In the genomic region with DNA sequence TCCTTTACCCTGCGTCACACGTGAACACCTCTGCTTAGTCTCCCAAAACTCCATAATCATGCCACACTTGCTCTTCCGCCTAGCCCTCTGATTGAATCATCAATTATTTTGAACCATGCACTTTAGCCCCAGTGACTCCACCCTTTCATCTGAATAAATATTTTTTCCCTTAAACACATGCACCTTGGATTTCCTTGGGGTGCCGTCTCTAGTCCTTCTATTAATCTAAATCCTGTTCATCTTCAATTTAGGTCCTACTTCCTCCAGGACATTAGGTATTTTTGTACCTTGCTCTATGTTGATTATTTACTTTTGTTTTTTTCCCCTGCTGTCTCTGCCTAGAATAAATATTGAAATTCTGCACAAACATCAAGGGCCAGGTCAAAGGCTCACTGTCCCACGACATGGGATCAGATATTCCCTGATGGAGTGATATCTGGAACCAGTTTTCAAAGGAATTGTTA, we compare ENCODE assay signal across 1 cellular context.
TF ChIP-seq lines count a peak whose summit lies in the region.

No MANE protein-coding gene starts in this region.

TF ChIP-seq in HepG2, 621 proteins besides CTCF, POLR2A, EP300 and RAD21 (continued from another document and continues in another):
- TF ChIP-seq, protein P1, sequence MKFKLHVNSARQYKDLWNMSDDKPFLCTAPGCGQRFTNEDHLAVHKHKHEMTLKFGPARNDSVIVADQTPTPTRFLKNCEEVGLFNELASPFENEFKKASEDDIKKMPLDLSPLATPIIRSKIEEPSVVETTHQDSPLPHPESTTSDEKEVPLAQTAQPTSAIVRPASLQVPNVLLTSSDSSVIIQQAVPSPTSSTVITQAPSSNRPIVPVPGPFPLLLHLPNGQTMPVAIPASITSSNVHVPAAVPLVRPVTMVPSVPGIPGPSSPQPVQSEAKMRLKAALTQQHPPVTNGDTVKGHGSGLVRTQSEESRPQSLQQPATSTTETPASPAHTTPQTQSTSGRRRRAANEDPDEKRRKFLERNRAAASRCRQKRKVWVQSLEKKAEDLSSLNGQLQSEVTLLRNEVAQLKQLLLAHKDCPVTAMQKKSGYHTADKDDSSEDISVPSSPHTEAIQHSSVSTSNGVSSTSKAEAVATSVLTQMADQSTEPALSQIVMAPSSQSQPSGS (CRISPR knock-in tag; IDR thresholded peaks at IDR 0.05) = no peak
- no peak for TF ChIP-seq ZNF256 (CRISPR knock-in tag; conservative IDR thresholded peaks at IDR 0.05)
- TF ChIP-seq CBX1 (IDR thresholded peaks at IDR 0.05; ENCODE audit: low read depth) = no peak
- TF ChIP-seq ZNF430 (CRISPR knock-in tag; IDR thresholded peaks at IDR 0.05) = no peak
- TF ChIP-seq, protein P2, sequence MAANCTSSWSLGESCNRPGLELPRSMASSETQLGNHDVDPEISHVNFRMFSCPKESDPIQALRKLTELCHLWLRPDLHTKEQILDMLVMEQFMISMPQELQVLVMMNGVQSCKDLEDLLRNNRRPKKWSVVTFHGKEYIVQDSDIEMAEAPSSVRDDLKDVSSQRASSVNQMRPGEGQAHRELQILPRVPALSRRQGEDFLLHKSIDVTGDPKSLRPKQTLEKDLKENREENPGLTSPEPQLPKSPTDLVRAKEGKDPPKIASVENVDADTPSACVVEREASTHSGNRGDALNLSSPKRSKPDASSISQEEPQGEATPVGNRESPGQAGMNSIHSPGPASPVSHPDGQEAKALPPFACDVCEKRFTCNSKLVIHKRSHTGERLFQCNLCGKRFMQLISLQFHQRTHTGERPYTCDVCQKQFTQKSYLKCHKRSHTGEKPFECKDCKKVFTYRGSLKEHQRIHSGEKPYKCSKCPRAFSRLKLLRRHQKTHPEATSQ (CRISPR knock-in tag; IDR thresholded peaks at IDR 0.05; ENCODE audit: borderline replicate concordance) = no peak
- no peak for TF ChIP-seq KDM4B (CRISPR knock-in tag; IDR thresholded peaks at IDR 0.05)
- no peak for TF ChIP-seq IRX3 (CRISPR knock-in tag; IDR thresholded peaks at IDR 0.05; ENCODE audit: borderline replicate concordance, low read depth)
- TF ChIP-seq ZNF337 (CRISPR knock-in tag; IDR thresholded peaks at IDR 0.05; ENCODE audit: borderline replicate concordance, low read depth) = no peak; the same call in 1 of the 2 replicates
- no peak for TF ChIP-seq NFATC3 (CRISPR knock-in tag; IDR thresholded peaks at IDR 0.05)
- TF ChIP-seq, protein P3, sequence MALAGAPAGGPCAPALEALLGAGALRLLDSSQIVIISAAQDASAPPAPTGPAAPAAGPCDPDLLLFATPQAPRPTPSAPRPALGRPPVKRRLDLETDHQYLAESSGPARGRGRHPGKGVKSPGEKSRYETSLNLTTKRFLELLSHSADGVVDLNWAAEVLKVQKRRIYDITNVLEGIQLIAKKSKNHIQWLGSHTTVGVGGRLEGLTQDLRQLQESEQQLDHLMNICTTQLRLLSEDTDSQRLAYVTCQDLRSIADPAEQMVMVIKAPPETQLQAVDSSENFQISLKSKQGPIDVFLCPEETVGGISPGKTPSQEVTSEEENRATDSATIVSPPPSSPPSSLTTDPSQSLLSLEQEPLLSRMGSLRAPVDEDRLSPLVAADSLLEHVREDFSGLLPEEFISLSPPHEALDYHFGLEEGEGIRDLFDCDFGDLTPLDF (CRISPR knock-in tag; IDR thresholded peaks at IDR 0.05) = no peak
- no peak for TF ChIP-seq ZNF790 (CRISPR knock-in tag; IDR thresholded peaks at IDR 0.05; ENCODE audit: borderline replicate concordance)
- peak; percentile 96 for TF ChIP-seq NR2F2 (IDR thresholded peaks at IDR 0.05; ENCODE audit: borderline replicate concordance, low read depth)
- TF ChIP-seq ZBTB7A (CRISPR knock-in tag; IDR thresholded peaks at IDR 0.05) = no peak
- no peak for TF ChIP-seq HOXA3 (CRISPR knock-in tag; IDR thresholded peaks at IDR 0.05)
- TF ChIP-seq NFIC (IDR thresholded peaks at IDR 0.05; ENCODE audit: low read length) = peak; percentile 94; the same call in 1 of the 2 replicates
- TF ChIP-seq ZNF788 (CRISPR knock-in tag; IDR thresholded peaks at IDR 0.05; ENCODE audit: borderline replicate concordance) = no peak
- no peak for TF ChIP-seq REPIN1 (CRISPR knock-in tag; IDR thresholded peaks at IDR 0.05; ENCODE audit: borderline replicate concordance, low read depth)
- no peak for TF ChIP-seq SALL2 (CRISPR knock-in tag; IDR thresholded peaks at IDR 0.05)
- no peak for TF ChIP-seq ETV6 (CRISPR knock-in tag; conservative IDR thresholded peaks at IDR 0.05)
- TF ChIP-seq, protein P4, sequence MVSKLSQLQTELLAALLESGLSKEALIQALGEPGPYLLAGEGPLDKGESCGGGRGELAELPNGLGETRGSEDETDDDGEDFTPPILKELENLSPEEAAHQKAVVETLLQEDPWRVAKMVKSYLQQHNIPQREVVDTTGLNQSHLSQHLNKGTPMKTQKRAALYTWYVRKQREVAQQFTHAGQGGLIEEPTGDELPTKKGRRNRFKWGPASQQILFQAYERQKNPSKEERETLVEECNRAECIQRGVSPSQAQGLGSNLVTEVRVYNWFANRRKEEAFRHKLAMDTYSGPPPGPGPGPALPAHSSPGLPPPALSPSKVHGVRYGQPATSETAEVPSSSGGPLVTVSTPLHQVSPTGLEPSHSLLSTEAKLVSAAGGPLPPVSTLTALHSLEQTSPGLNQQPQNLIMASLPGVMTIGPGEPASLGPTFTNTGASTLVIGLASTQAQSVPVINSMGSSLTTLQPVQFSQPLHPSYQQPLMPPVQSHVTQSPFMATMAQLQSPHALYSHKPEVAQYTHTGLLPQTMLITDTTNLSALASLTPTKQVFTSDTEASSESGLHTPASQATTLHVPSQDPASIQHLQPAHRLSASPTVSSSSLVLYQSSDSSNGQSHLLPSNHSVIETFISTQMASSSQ (IDR thresholded peaks at IDR 0.05; ENCODE audit: low read depth) = peak; percentile 62; the same call in 1 of the 2 replicates
- TF ChIP-seq, protein P4 (CRISPR knock-in tag; IDR thresholded peaks at IDR 0.05; ENCODE audit: borderline replicate concordance) = no peak
- no peak for TF ChIP-seq SMAD3 (CRISPR knock-in tag; IDR thresholded peaks at IDR 0.05)
- TF ChIP-seq FOXA3 (CRISPR knock-in tag; IDR thresholded peaks at IDR 0.05) = peak; percentile 93
- TF ChIP-seq RORA (CRISPR knock-in tag; IDR thresholded peaks at IDR 0.05) = no peak
- peak; percentile 78; the same call in 1 of the 2 replicates for TF ChIP-seq FOXO1 (CRISPR knock-in tag; IDR thresholded peaks at IDR 0.05)
- no peak for TF ChIP-seq ZNF556 (CRISPR knock-in tag; IDR thresholded peaks at IDR 0.05; ENCODE audit: borderline replicate concordance)
- TF ChIP-seq, protein P5, sequence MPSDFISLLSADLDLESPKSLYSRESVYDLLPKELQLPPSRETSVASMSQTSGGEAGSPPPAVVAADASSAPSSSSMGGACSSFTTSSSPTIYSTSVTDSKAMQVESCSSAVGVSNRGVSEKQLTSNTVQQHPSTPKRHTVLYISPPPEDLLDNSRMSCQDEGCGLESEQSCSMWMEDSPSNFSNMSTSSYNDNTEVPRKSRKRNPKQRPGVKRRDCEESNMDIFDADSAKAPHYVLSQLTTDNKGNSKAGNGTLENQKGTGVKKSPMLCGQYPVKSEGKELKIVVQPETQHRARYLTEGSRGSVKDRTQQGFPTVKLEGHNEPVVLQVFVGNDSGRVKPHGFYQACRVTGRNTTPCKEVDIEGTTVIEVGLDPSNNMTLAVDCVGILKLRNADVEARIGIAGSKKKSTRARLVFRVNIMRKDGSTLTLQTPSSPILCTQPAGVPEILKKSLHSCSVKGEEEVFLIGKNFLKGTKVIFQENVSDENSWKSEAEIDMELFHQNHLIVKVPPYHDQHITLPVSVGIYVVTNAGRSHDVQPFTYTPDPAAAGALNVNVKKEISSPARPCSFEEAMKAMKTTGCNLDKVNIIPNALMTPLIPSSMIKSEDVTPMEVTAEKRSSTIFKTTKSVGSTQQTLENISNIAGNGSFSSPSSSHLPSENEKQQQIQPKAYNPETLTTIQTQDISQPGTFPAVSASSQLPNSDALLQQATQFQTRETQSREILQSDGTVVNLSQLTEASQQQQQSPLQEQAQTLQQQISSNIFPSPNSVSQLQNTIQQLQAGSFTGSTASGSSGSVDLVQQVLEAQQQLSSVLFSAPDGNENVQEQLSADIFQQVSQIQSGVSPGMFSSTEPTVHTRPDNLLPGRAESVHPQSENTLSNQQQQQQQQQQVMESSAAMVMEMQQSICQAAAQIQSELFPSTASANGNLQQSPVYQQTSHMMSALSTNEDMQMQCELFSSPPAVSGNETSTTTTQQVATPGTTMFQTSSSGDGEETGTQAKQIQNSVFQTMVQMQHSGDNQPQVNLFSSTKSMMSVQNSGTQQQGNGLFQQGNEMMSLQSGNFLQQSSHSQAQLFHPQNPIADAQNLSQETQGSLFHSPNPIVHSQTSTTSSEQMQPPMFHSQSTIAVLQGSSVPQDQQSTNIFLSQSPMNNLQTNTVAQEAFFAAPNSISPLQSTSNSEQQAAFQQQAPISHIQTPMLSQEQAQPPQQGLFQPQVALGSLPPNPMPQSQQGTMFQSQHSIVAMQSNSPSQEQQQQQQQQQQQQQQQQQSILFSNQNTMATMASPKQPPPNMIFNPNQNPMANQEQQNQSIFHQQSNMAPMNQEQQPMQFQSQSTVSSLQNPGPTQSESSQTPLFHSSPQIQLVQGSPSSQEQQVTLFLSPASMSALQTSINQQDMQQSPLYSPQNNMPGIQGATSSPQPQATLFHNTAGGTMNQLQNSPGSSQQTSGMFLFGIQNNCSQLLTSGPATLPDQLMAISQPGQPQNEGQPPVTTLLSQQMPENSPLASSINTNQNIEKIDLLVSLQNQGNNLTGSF (CRISPR knock-in tag; IDR thresholded peaks at IDR 0.05) = no peak
- no peak for TF ChIP-seq ZFP41 (CRISPR knock-in tag; IDR thresholded peaks at IDR 0.05; ENCODE audit: borderline replicate concordance)
- TF ChIP-seq, protein P6, sequence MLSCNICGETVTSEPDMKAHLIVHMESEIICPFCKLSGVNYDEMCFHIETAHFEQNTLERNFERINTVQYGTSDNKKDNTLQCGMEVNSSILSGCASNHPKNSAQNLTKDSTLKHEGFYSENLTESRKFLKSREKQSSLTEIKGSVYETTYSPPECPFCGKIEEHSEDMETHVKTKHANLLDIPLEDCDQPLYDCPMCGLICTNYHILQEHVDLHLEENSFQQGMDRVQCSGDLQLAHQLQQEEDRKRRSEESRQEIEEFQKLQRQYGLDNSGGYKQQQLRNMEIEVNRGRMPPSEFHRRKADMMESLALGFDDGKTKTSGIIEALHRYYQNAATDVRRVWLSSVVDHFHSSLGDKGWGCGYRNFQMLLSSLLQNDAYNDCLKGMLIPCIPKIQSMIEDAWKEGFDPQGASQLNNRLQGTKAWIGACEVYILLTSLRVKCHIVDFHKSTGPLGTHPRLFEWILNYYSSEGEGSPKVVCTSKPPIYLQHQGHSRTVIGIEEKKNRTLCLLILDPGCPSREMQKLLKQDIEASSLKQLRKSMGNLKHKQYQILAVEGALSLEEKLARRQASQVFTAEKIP (CRISPR knock-in tag; IDR thresholded peaks at IDR 0.05; ENCODE audit: borderline replicate concordance) = no peak
- TF ChIP-seq ZNF510 (CRISPR knock-in tag; IDR thresholded peaks at IDR 0.05; ENCODE audit: low read depth) = no peak
- no peak for TF ChIP-seq ATRX (CRISPR knock-in tag; IDR thresholded peaks at IDR 0.05; ENCODE audit: borderline replicate concordance)
- TF ChIP-seq HDAC1 (CRISPR knock-in tag; IDR thresholded peaks at IDR 0.05) = peak; percentile 78
- no peak for TF ChIP-seq NFYC (CRISPR knock-in tag; IDR thresholded peaks at IDR 0.05)
- TF ChIP-seq ATF7-NPFF (CRISPR knock-in tag; IDR thresholded peaks at IDR 0.05; ENCODE audit: low read depth) = no peak
- TF ChIP-seq SSRP1 (CRISPR knock-in tag; IDR thresholded peaks at IDR 0.05) = no peak
- TF ChIP-seq, protein P7, sequence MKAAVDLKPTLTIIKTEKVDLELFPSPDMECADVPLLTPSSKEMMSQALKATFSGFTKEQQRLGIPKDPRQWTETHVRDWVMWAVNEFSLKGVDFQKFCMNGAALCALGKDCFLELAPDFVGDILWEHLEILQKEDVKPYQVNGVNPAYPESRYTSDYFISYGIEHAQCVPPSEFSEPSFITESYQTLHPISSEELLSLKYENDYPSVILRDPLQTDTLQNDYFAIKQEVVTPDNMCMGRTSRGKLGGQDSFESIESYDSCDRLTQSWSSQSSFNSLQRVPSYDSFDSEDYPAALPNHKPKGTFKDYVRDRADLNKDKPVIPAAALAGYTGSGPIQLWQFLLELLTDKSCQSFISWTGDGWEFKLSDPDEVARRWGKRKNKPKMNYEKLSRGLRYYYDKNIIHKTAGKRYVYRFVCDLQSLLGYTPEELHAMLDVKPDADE (CRISPR knock-in tag; IDR thresholded peaks at IDR 0.05) = no peak
- TF ChIP-seq PCBP1 (IDR thresholded peaks at IDR 0.05; ENCODE audit: borderline replicate concordance, low read depth, low read length) = no peak
- TF ChIP-seq TGIF2 (CRISPR knock-in tag; IDR thresholded peaks at IDR 0.05) = no peak
- TF ChIP-seq ZNF543 (CRISPR knock-in tag; IDR thresholded peaks at IDR 0.05) = no peak
- no peak for TF ChIP-seq ZNF263 (CRISPR knock-in tag; IDR thresholded peaks at IDR 0.05)
- TF ChIP-seq, protein P8, sequence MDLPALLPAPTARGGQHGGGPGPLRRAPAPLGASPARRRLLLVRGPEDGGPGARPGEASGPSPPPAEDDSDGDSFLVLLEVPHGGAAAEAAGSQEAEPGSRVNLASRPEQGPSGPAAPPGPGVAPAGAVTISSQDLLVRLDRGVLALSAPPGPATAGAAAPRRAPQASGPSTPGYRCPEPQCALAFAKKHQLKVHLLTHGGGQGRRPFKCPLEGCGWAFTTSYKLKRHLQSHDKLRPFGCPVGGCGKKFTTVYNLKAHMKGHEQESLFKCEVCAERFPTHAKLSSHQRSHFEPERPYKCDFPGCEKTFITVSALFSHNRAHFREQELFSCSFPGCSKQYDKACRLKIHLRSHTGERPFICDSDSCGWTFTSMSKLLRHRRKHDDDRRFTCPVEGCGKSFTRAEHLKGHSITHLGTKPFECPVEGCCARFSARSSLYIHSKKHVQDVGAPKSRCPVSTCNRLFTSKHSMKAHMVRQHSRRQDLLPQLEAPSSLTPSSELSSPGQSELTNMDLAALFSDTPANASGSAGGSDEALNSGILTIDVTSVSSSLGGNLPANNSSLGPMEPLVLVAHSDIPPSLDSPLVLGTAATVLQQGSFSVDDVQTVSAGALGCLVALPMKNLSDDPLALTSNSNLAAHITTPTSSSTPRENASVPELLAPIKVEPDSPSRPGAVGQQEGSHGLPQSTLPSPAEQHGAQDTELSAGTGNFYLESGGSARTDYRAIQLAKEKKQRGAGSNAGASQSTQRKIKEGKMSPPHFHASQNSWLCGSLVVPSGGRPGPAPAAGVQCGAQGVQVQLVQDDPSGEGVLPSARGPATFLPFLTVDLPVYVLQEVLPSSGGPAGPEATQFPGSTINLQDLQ (CRISPR knock-in tag; IDR thresholded peaks at IDR 0.05) = no peak
